In the genomic region with DNA sequence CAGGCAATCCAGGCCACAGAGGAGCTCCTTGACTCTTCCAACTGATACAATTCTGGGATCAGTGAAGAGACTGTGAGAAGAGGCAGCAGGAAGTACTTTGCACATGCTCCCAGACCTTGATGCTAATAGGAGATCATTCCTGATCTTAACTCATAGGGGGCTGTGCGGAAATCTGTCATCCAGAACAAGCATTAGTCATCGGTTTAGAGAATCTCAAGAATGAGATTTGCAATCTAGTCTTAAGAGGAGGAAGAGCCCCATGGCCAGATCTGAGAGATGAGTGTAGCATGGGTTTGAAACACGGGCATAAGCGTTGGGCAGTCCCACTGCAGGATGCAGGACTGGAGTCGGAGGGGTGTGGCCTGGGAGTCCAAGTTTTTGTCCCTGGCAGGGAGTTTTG, we compare ENCODE assay signal across 13 cellular contexts.
A peak's percentile ranks its signal among the peaks of the same experiment; 100 is the strongest.
DNase-seq lines count a peak whose midpoint lies in the region; ATAC-seq and TF ChIP-seq lines count a peak whose summit lies in the region.
"Had no signal": no experiment of that assay in that cellular context is flagged by ENCODE, and none has a peak within 500 bp of the region (broad histone marks: within the 10 kb centered on the region; RNA-seq: fewer than 3 reads in every experiment).

No MANE protein-coding gene starts in this region.

- peak; percentile 9 for DNase-seq in AG20443 (ENCODE audit: low spot score)
- peak; percentile 57 for DNase-seq in HS-5 (ENCODE audit: low read depth)
- peak; percentile 66 for DNase-seq in amniotic epithelial cell (ENCODE audit: low read depth)
- DNase-seq in kidney glomerular epithelial cell (lab: John Stamatoyannopoulos, UW) = peak; percentile 68
- no peak for DNase-seq in effector memory CD4-positive, alpha-beta T cell
- DNase-seq in natural killer cell = no peak
- DNase-seq in stimulated activated naive CD4-positive, alpha-beta T cell treated with Interleukin-2 at 50 U/mL for 16 hours (lab: John Stamatoyannopoulos, UW) = no peak
- DNase-seq: activated CD4-positive, alpha-beta memory T cell treated with anti-CD3 and anti-CD28 coated beads for 36 hours; DND-41; gastrocnemius medialis had no signal

- no peak overlapping the region for H3K4me3 Mint-ChIP-seq in natural killer cell
- H3K4me3 Mint-ChIP-seq: activated CD4-positive, alpha-beta memory T cell treated with anti-CD3 and anti-CD28 coated beads for 36 hours had no signal

- no peaks in the 10 kb centered on the region for H3K4me1 ChIP-seq in effector memory CD4-positive, alpha-beta T cell (ENCODE audit: control insufficient read depth, insufficient read depth, low read length, poor library complexity, severe bottlenecking)
- H3K4me1 ChIP-seq: BLaER1, gastrocnemius medialis, suprapubic skin had no signal

- no peaks in the 10 kb centered on the region for H3K27me3 ChIP-seq in effector memory CD4-positive, alpha-beta T cell (replicated peaks; ENCODE audit: control insufficient read depth, insufficient read depth, low read length, poor library complexity, severe bottlenecking)
- H3K27me3 ChIP-seq: BLaER1, gastrocnemius medialis, suprapubic skin had no signal

- peaks cover 13% of the 10 kb centered on the region for H3K36me3 Mint-ChIP-seq in natural killer cell
- H3K36me3 Mint-ChIP-seq: activated CD4-positive, alpha-beta memory T cell treated with anti-CD3 and anti-CD28 coated beads for 36 hours had no signal

- H3K9me3 Mint-ChIP-seq in natural killer cell = peaks cover 17 to 21% of the 10 kb centered on the region in 2 donors

- no peak for TF ChIP-seq CTCF in natural killer cell (IDR thresholded peaks at IDR 0.05)

- no peak overlapping the region for H3K27ac ChIP-seq in effector memory CD4-positive, alpha-beta T cell (ENCODE audit: insufficient read depth, low read length, poor library complexity, severe bottlenecking)
- H3K27ac ChIP-seq: BLaER1, gastrocnemius medialis, suprapubic skin had no signal

- no peaks in the 10 kb centered on the region for H3K36me3 ChIP-seq in effector memory CD4-positive, alpha-beta T cell (ENCODE audit: control insufficient read depth, insufficient read depth, low read length)
- H3K36me3 ChIP-seq: BLaER1, gastrocnemius medialis, suprapubic skin had no signal

- no peaks in the 10 kb centered on the region for H3K4me1 Mint-ChIP-seq in natural killer cell

- H3K4me3 ChIP-seq in effector memory CD4-positive, alpha-beta T cell (ENCODE audit: insufficient read depth, low read depth, low read length, poor library complexity, severe bottlenecking) = no peak overlapping the region
- H3K4me3 ChIP-seq: BLaER1, gastrocnemius medialis, suprapubic skin had no signal

- ATAC-seq in natural killer cell = no peak
- no peak for ATAC-seq in HG03108 (IDR thresholded peaks at IDR 0.05; ENCODE audit: unreplicated experiment)
- ATAC-seq: gastrocnemius medialis had no signal

- H3K9me3 ChIP-seq in effector memory CD4-positive, alpha-beta T cell (ENCODE audit: control insufficient read depth, low read length) = no peaks in the 10 kb centered on the region
- H3K9me3 ChIP-seq: gastrocnemius medialis had no signal

- no peaks in the 10 kb centered on the region for H3K27me3 Mint-ChIP-seq in natural killer cell (ENCODE audit: low read depth in 2 of 2)
- H3K27me3 Mint-ChIP-seq: activated CD4-positive, alpha-beta memory T cell treated with anti-CD3 and anti-CD28 coated beads for 36 hours had no signal

- H3K27ac Mint-ChIP-seq in natural killer cell = no peak overlapping the region
- H3K27ac Mint-ChIP-seq: activated CD4-positive, alpha-beta memory T cell treated with anti-CD3 and anti-CD28 coated beads for 36 hours had no signal

- intact Hi-C loops in natural killer cell (cut with micrococcal nuclease) = no loop called here

Comparison
In these comparisons a context has a peak if more than half of its experiments do, and no peak if none do; other contexts are left out.
1. DNase-seq: peak in AG20443 (single experiment), HS-5 (single experiment), amniotic epithelial cell (single experiment) and kidney glomerular epithelial cell (single experiment); none in effector memory CD4-positive, alpha-beta T cell (0 of 3), natural killer cell (single experiment) and stimulated activated naive CD4-positive, alpha-beta T cell treated with Interleukin-2 at 50 U/mL for 16 hours (single experiment).